ENCODE assay signal across 19 cellular contexts in genomic region chrX:53437211-53437610, GRCh38. TPM values are rescaled to one million over a fixed set of nuclear protein-coding genes. Genes with fewer than 3 reads are reported as not detected.
A peak's percentile ranks its signal among the peaks of the same experiment; 100 is the strongest.
DNase-seq lines count a peak whose midpoint lies in the region; ATAC-seq, FAIRE-seq and TF ChIP-seq lines count a peak whose summit lies in the region.
"Had no signal": no experiment of that assay in that cellular context is flagged by ENCODE, and none has a peak within 500 bp of the region (broad histone marks: within the 10 kb centered on the region; RNA-seq: fewer than 3 reads in every experiment).

No MANE protein-coding gene starts in this region.

- BruUV-seq in GM12878 (replicated peaks; lab: Mats Ljungman, UMichigan) = no TSS peak

- TF ChIP-seq RAD21 in GM12878 (IDR thresholded peaks at IDR 0.05; ENCODE audit: insufficient read depth, low read depth, low read length) = no peak

- H3K27ac ChIP-seq in OCI-LY3 (ENCODE audit: low read length) (no peak overlapping the region), GM12878 (ENCODE audit: control insufficient read depth, insufficient read depth) (no peak overlapping the region)
- H3K27ac ChIP-seq: 22Rv1, A549, C4-2B, GM23248 had no signal

- H3K4me2 ChIP-seq in OCI-LY3 (ENCODE audit: low read length) (peak overlapping the region; percentile 41), GM12878 (ENCODE audit: control insufficient read depth, insufficient read depth) (no peak overlapping the region)
- H3K4me2 ChIP-seq: A549 had no signal

- 2% methylated on average over 2 of the region's 2 CpGs for WGBS in GM12878 (ENCODE audit: insufficient coverage, insufficient replicate concordance, low lambda C conversion rate, missing lambda C conversion rate)

- peaks cover 4% of the 10 kb centered on the region for H3K36me3 Mint-ChIP-seq in activated CD8-positive, alpha-beta T cell treated with anti-CD3 and anti-CD28 coated beads for 36 hours (ENCODE audit: low read depth)
- peaks cover 2% of the 10 kb centered on the region for H3K36me3 Mint-ChIP-seq in activated CD8-positive, alpha-beta T cell treated with anti-CD3 and anti-CD28 coated beads, Interleukin-2, amount 10 ng/mL, durations not matched to agents 7 days and 5 days (ENCODE audit: low read depth)
- H3K36me3 Mint-ChIP-seq in T-helper 17 cell (ENCODE audit: low read depth) = no peaks in the 10 kb centered on the region

- H4K20me1 ChIP-seq in OCI-LY3 (ENCODE audit: insufficient read depth, low read length) = no peaks in the 10 kb centered on the region
- H4K20me1 ChIP-seq in GM12878 (ENCODE audit: control insufficient read depth, insufficient read depth) = no peaks in the 10 kb centered on the region

- H3K79me2 ChIP-seq in OCI-LY3 (ENCODE audit: low read length) (peaks cover 11% of the 10 kb centered on the region), GM12878 (ENCODE audit: control insufficient read depth, insufficient read depth, low read length) (peaks cover 9% of the 10 kb centered on the region)

- H3K36me3 ChIP-seq in OCI-LY3 (replicated peaks; ENCODE audit: low read depth, low read length) (peaks cover 1% of the 10 kb centered on the region), GM12878 (ENCODE audit: control insufficient read depth in 2 of 2, insufficient read depth in 2 of 2, low read length in 1 of 2) (no peaks in the 10 kb centered on the region), mucosa of descending colon (ENCODE audit: low read depth) (no peaks in the 10 kb centered on the region)

- intact Hi-C loops in activated CD8-positive, alpha-beta T cell treated with anti-CD3 and anti-CD28 coated beads for 36 hours (cut with micrococcal nuclease) = no loop called here
- intact Hi-C loops in GM12878 (cut with micrococcal nuclease; ENCODE audit: unreplicated experiment) = loop anchor here (2.0 kb wide), 1 partner anchor 124 kb away; no protein-coding TSS in a partner anchor
- intact Hi-C loops in mucosa of descending colon (cut with DNase I, micrococcal nuclease) = no loop called here

- no peak overlapping the region for H3K4me3 Mint-ChIP-seq in activated CD8-positive, alpha-beta T cell treated with anti-CD3 and anti-CD28 coated beads for 36 hours
- no peak overlapping the region for H3K4me3 Mint-ChIP-seq in activated CD8-positive, alpha-beta T cell treated with anti-CD3 and anti-CD28 coated beads, Interleukin-2, amount 10 ng/mL, durations not matched to agents 7 days and 5 days
- H3K4me3 Mint-ChIP-seq in T-helper 17 cell = no peak overlapping the region
- H3K4me3 Mint-ChIP-seq: CD4-positive, alpha-beta T cell had no signal

- peaks cover 3% of the 10 kb centered on the region for H3K27me3 Mint-ChIP-seq in activated CD8-positive, alpha-beta T cell treated with anti-CD3 and anti-CD28 coated beads for 36 hours
- H3K27me3 Mint-ChIP-seq in activated CD8-positive, alpha-beta T cell treated with anti-CD3 and anti-CD28 coated beads, Interleukin-2, amount 10 ng/mL, durations not matched to agents 7 days and 5 days (ENCODE audit: low read depth) = peaks cover 2% of the 10 kb centered on the region
- H3K27me3 Mint-ChIP-seq in T-helper 17 cell = peaks cover 5% of the 10 kb centered on the region

- no peak for FAIRE-seq in GM12878 (lab: Jason Lieb, UNC)
- FAIRE-seq: A549, D721Med, G401.6 had no signal

- no peak overlapping the region for H3K9ac ChIP-seq in OCI-LY3 (ENCODE audit: low read length)
- no peak overlapping the region for H3K9ac ChIP-seq in GM12878 (ENCODE audit: control insufficient read depth, insufficient read depth, low read length)
- H3K9ac ChIP-seq: GM23248 had no signal

- no peak for TF ChIP-seq CTCF in activated CD8-positive, alpha-beta T cell treated with anti-CD3 and anti-CD28 coated beads for 36 hours (IDR thresholded peaks at IDR 0.05)
- no peak for TF ChIP-seq CTCF in GM12875 (IDR thresholded peaks at IDR 0.05; ENCODE audit: borderline replicate concordance, insufficient read depth, low read depth, low read length)
- TF ChIP-seq CTCF in OCI-LY3 (IDR thresholded peaks at IDR 0.05; ENCODE audit: low read depth, low read length) = no peak
- no peak for TF ChIP-seq CTCF in GM12878 (IDR thresholded peaks at IDR 0.05 in 2 of 3, conservative IDR thresholded peaks at IDR 0.05 in 1 of 3; ENCODE audit: control insufficient read depth in 2 of 3, extremely low read depth in 1 of 3, insufficient read depth in 1 of 3, low read depth in 3 of 3, low read length in 3 of 3)
- TF ChIP-seq CTCF in mucosa of descending colon (IDR thresholded peaks at IDR 0.05) = no peak

- RAD21 ChIA-PET in GM12878 (lab: Charles Lee; ENCODE audit: unreplicated experiment) = interaction anchor here (2.6 to 3.3 kb wide), 4 partner anchors 14 to 127 kb away, joined by 8 to 21 read pairs (median 11); partner anchors contain the start of genes RIBC1 and SMC1A

- H2AFZ ChIP-seq in OCI-LY3 (ENCODE audit: low read depth, low read length) (no peak overlapping the region), GM12878 (ENCODE audit: control insufficient read depth, low read depth, low read length) (no peak overlapping the region)
- H2AFZ ChIP-seq: GM23248 had no signal

- peak overlapping the region; percentile 38 for H3K27ac Mint-ChIP-seq in activated CD8-positive, alpha-beta T cell treated with anti-CD3 and anti-CD28 coated beads for 36 hours
- no peak overlapping the region for H3K27ac Mint-ChIP-seq in activated CD8-positive, alpha-beta T cell treated with anti-CD3 and anti-CD28 coated beads, Interleukin-2, amount 10 ng/mL, durations not matched to agents 7 days and 5 days
- H3K27ac Mint-ChIP-seq in T-helper 17 cell = no peak overlapping the region
- H3K27ac Mint-ChIP-seq: CD4-positive, alpha-beta T cell had no signal

- peak overlapping the region; percentile 16 for H3K4me3 ChIP-seq in GM12875 (ENCODE audit: low read depth, low read length)
- H3K4me3 ChIP-seq in OCI-LY3 (ENCODE audit: low read length) = no peak overlapping the region; the same call in 1 of the 2 replicates
- no peak overlapping the region for H3K4me3 ChIP-seq in GM12878
- H3K4me3 ChIP-seq in mucosa of descending colon = no peak overlapping the region
- H3K4me3 ChIP-seq: A549, GM23248, HAP-1 had no signal

- no peak for DNase-seq in activated CD8-positive, alpha-beta T cell treated with anti-CD3 and anti-CD28 coated beads for 36 hours
- no peak for DNase-seq in activated CD8-positive, alpha-beta T cell treated with anti-CD3 and anti-CD28 coated beads, Interleukin-2, amount 10 ng/mL, durations not matched to agents 7 days and 5 days
- DNase-seq in GM12878 (ENCODE audit: low read depth, low spot score) (no peak), mucosa of descending colon (no peak), T-helper 17 cell (no peak), cerebellar nuclear complex (lab: John Stamatoyannopoulos, UW) (no peak)
- DNase-seq: AML-193; Caco-2; CD4-positive, alpha-beta T cell; GM23248 had no signal

- POLR2A ChIA-PET in activated CD8-positive, alpha-beta T cell treated with anti-CD3 and anti-CD28 coated beads for 36 hours (lab: Charles Lee) = interaction anchor here (1.0 kb wide), 1 partner anchor 15 kb away, joined by 4 read pairs; no protein-coding TSS in a partner anchor
- POLR2A ChIA-PET in activated CD8-positive, alpha-beta T cell treated with anti-CD3 and anti-CD28 coated beads, Interleukin-2, amount 10 ng/mL, durations not matched to agents 7 days and 5 days (lab: Charles Lee) = interaction anchor here (2.0 kb wide), 1 partner anchor 15 kb away, joined by 14 read pairs; the partner anchor contains the start of genes RIBC1 and SMC1A
- POLR2A ChIA-PET in GM12878 (lab: Charles Lee) = interaction anchor here (1.0 kb wide), 1 partner anchor 15 kb away, joined by 4 read pairs; the partner anchor contains the start of gene SMC1A

- CTCF ChIA-PET in activated CD8-positive, alpha-beta T cell treated with anti-CD3 and anti-CD28 coated beads for 36 hours (lab: Charles Lee) = interaction anchor here (0.7 to 3.4 kb wide), 8 partner anchors 9 to 198 kb away, joined by 3 to 27 read pairs (median 3); partner anchors contain the start of genes RIBC1 and SMC1A
- CTCF ChIA-PET in activated CD8-positive, alpha-beta T cell treated with anti-CD3 and anti-CD28 coated beads, Interleukin-2, amount 10 ng/mL, durations not matched to agents 7 days and 5 days (lab: Charles Lee) = interaction anchor here (1.7 to 5.2 kb wide), 6 partner anchors 9 to 153 kb away, joined by 5 to 37 read pairs (median 11); partner anchors contain the start of genes RIBC1 and SMC1A
- CTCF ChIA-PET in GM12878 (lab: Yijun Ruan, JAX) = interaction anchor here (0.7 to 6.6 kb wide), 8 partner anchors 9 to 154 kb away, joined by 3 to 122 read pairs (median 10); partner anchors contain the start of genes RIBC1 and SMC1A

- H3K9me3 ChIP-seq in OCI-LY3 (ENCODE audit: insufficient read depth, low read length) = no peaks in the 10 kb centered on the region
- no peaks in the 10 kb centered on the region for H3K9me3 ChIP-seq in GM12878 (replicated peaks; ENCODE audit: control insufficient read depth, insufficient read depth, low read length)
- H3K9me3 ChIP-seq in mucosa of descending colon = no peaks in the 10 kb centered on the region
- no peaks in the 10 kb centered on the region for H3K9me3 ChIP-seq in T-helper 17 cell (ENCODE audit: control insufficient read depth, low read length, poor library complexity, severe bottlenecking)
- H3K9me3 ChIP-seq: A549, Caco-2, HAP-1 had no signal

- H3K4me1 Mint-ChIP-seq in activated CD8-positive, alpha-beta T cell treated with anti-CD3 and anti-CD28 coated beads for 36 hours (ENCODE audit: low read depth) = peaks cover 38% of the 10 kb centered on the region
- peaks cover 57% of the 10 kb centered on the region for H3K4me1 Mint-ChIP-seq in activated CD8-positive, alpha-beta T cell treated with anti-CD3 and anti-CD28 coated beads, Interleukin-2, amount 10 ng/mL, durations not matched to agents 7 days and 5 days (ENCODE audit: low read depth)
- H3K4me1 Mint-ChIP-seq in T-helper 17 cell = peaks cover 8% of the 10 kb centered on the region

- H3K27me3 ChIP-seq in OCI-LY3 (ENCODE audit: low read depth, low read length) (no peaks in the 10 kb centered on the region), GM12878 (replicated peaks in 1 of 2; ENCODE audit: control insufficient read depth in 2 of 2, insufficient read depth in 2 of 2, low read length in 1 of 2) (peaks cover 0 to 3% of the 10 kb centered on the region in 2 experiments; a peak in 1 of 4 replicates)

- in situ Hi-C loops in GM12878 (cut with MboI) = no loop called here

- ATAC-seq in activated CD8-positive, alpha-beta T cell treated with anti-CD3 and anti-CD28 coated beads for 36 hours = no peak
- ATAC-seq in activated CD8-positive, alpha-beta T cell treated with anti-CD3 and anti-CD28 coated beads, Interleukin-2, amount 10 ng/mL, durations not matched to agents 7 days and 5 days = no peak
- ATAC-seq in GM12878 (no peak), mucosa of descending colon (no peak), T-helper 17 cell (no peak)
- ATAC-seq: A549 had no signal

- TF ChIP-seq EP300 in GM12878 (IDR thresholded peaks at IDR 0.05; ENCODE audit: borderline replicate concordance in 1 of 2, control insufficient read depth in 1 of 2, low read depth in 2 of 2, low read length in 2 of 2) = no peak

- no peaks in the 10 kb centered on the region for H3K9me3 Mint-ChIP-seq in activated CD8-positive, alpha-beta T cell treated with anti-CD3 and anti-CD28 coated beads for 36 hours
- H3K9me3 Mint-ChIP-seq in activated CD8-positive, alpha-beta T cell treated with anti-CD3 and anti-CD28 coated beads, Interleukin-2, amount 10 ng/mL, durations not matched to agents 7 days and 5 days (ENCODE audit: insufficient read depth) = no peaks in the 10 kb centered on the region
- H3K9me3 Mint-ChIP-seq: CD4-positive, alpha-beta T cell had no signal

- H3K4me1 ChIP-seq in OCI-LY3 (ENCODE audit: low read length) (peaks cover 30% of the 10 kb centered on the region), GM12878 (ENCODE audit: control insufficient read depth, insufficient read depth, low read length) (peaks cover 7% of the 10 kb centered on the region), mucosa of descending colon (ENCODE audit: low read depth) (no peaks in the 10 kb centered on the region)

- no peak for TF ChIP-seq POLR2A in GM12878 (IDR thresholded peaks at IDR 0.05; ENCODE audit: low read depth, low read length)

- SMC1A ChIA-PET in GM12878 (lab: Charles Lee; ENCODE audit: uncharacterized antibody, unreplicated experiment) = interaction anchor here (1.3 to 3.6 kb wide), 4 partner anchors 20 to 153 kb away, joined by 3 to 22 read pairs (median 4); no protein-coding TSS in a partner anchor

RNA-seq across cellular contexts. Expression of gene HSD17B10, which starts 3.0 kb away (rescaled TPM):
- total RNA-seq in activated CD8-positive, alpha-beta T cell treated with anti-CD3 and anti-CD28 coated beads for 36 hours = 10 to 100 TPM; 94.3 to 97.6 TPM
- 100 to 1,000 TPM; 106 to 113 TPM for total RNA-seq in activated CD8-positive, alpha-beta T cell treated with anti-CD3 and anti-CD28 coated beads, Interleukin-2, amount 10 ng/mL, durations not matched to agents 7 days and 5 days
- total RNA-seq in GM12878 (2013; cell fraction: nucleolus; rRNA removed) = 7.5 and 8.4 TPM in 2 replicates
- total RNA-seq in GM12878 (2014; rRNA removed) = 192 and 195 TPM in 2 replicates
- 133 and 144 TPM in 2 replicates for total RNA-seq in GM12878 (2014; rRNA removed; fragmentation: Illumina TruSeq; extraction: Trizol)
- total RNA-seq in GM12878 (2021) = 165 and 179 TPM in 2 replicates
- 81.8 TPM for polyA plus RNA-seq in GM12878 (2011; ENCODE audit: low read depth)
- polyA plus RNA-seq in GM12878 (2011; rRNA removed) = 136 and 243 TPM in 2 replicates
- polyA plus RNA-seq in GM12878 (2011; cell fraction: cytosol; rRNA removed) = 366 and 386 TPM in 2 replicates
- polyA plus RNA-seq in GM12878 (2011; cell fraction: nucleus; rRNA removed) = 151 and 174 TPM in 2 replicates
- polyA plus RNA-seq in GM12878 (2012) = 87.0 and 106 TPM in 2 replicates
- polyA plus RNA-seq in GM12878 (2014; fragmentation: Illumina TruSeq; extraction: Trizol) = 134 and 174 TPM in 2 replicates
- polyA plus RNA-seq in GM12878 (2014; fragmentation: Nextera tagmentation; extraction: Ambion mirVana) = 100 to 1,000 TPM in 1 of 2 experiments, 10 to 100 TPM in 1; 43.7 to 114 TPM
- polyA plus RNA-seq in GM12878 (2014; rRNA removed) = 200 and 205 TPM in 2 replicates
- polyA plus RNA-seq in GM12878 (2016; fragmentation: Nextera tagmentation; extraction: Ambion mirVana) = 100 to 1,000 TPM; 281 to 313 TPM
- polyA minus RNA-seq in GM12878 (2011; rRNA and poly(A)+ RNA removed) = 203 and 257 TPM in 2 replicates
- 44.2 and 60.0 TPM in 2 replicates for polyA minus RNA-seq in GM12878 (2011; cell fraction: cytosol; rRNA and poly(A)+ RNA removed)
- 14.9 and 26.0 TPM in 2 replicates for polyA minus RNA-seq in GM12878 (2011; cell fraction: nucleus; rRNA and poly(A)+ RNA removed)
- total RNA-seq in mucosa of descending colon = 10 to 100 TPM; 53.4 to 75.8 (median 60.3) TPM
- total RNA-seq in T-helper 17 cell = 10 to 100 TPM; 41.0 to 43.4 TPM

RNA-seq across cellular contexts. Expression of gene RIBC1, which starts 14.5 kb away (rescaled TPM):
- total RNA-seq in activated CD8-positive, alpha-beta T cell treated with anti-CD3 and anti-CD28 coated beads for 36 hours = under 1 TPM; 0.63 to 0.72 TPM
- total RNA-seq in activated CD8-positive, alpha-beta T cell treated with anti-CD3 and anti-CD28 coated beads, Interleukin-2, amount 10 ng/mL, durations not matched to agents 7 days and 5 days = 1 to 10 TPM in 1 of 2 experiments, under 1 TPM in 1; 0.91 to 1.1 TPM
- total RNA-seq in GM12878 (2013; cell fraction: nucleolus; rRNA removed) = 0.81 and 1.5 TPM in 2 replicates
- total RNA-seq in GM12878 (2014; rRNA removed) = 0.33 and 0.56 TPM in 2 replicates
- total RNA-seq in GM12878 (2014; rRNA removed; fragmentation: Illumina TruSeq; extraction: Trizol) = 0.32 and 0.40 TPM in 2 replicates
- total RNA-seq in GM12878 (2021) = 0.43 and 0.49 TPM in 2 replicates
- polyA plus RNA-seq in GM12878 (2011; ENCODE audit: low read depth) = 0.52 TPM
- 0.30 and 0.50 TPM in 2 replicates for polyA plus RNA-seq in GM12878 (2011; rRNA removed)
- polyA plus RNA-seq in GM12878 (2011; cell fraction: cytosol; rRNA removed) = 0.46 and 0.47 TPM in 2 replicates
- polyA plus RNA-seq in GM12878 (2011; cell fraction: nucleus; rRNA removed) = 1.0 and 1.2 TPM in 2 replicates
- 0.65 and 0.79 TPM in 2 replicates for polyA plus RNA-seq in GM12878 (2012)
- polyA plus RNA-seq in GM12878 (2014; fragmentation: Illumina TruSeq; extraction: Trizol) = 0.21 and 0.73 TPM in 2 replicates
- under 1 TPM; 0.22 to 0.61 TPM for polyA plus RNA-seq in GM12878 (2014; fragmentation: Nextera tagmentation; extraction: Ambion mirVana)
- 0.36 and 0.94 TPM in 2 replicates for polyA plus RNA-seq in GM12878 (2014; rRNA removed)
- polyA plus RNA-seq in GM12878 (2016; fragmentation: Nextera tagmentation; extraction: Ambion mirVana) = 1 to 10 TPM in 1 of 2 experiments, under 1 TPM in 1; 0.51 to 1.0 TPM
- polyA minus RNA-seq in GM12878 (2011; rRNA and poly(A)+ RNA removed) = 0.26 and 0.37 TPM in 2 replicates
- not detected in 2 replicates for polyA minus RNA-seq in GM12878 (2011; cell fraction: cytosol; rRNA and poly(A)+ RNA removed)
- 0.19 and 0.24 TPM in 2 replicates for polyA minus RNA-seq in GM12878 (2011; cell fraction: nucleus; rRNA and poly(A)+ RNA removed)
- total RNA-seq in mucosa of descending colon = under 1 TPM; 0.43 to 0.94 (median 0.76) TPM
- total RNA-seq in T-helper 17 cell = 1 to 10 TPM; 1.5 to 1.6 TPM
- polyA plus RNA-seq: BJ had no signal

RNA-seq across cellular contexts. Expression of gene SMC1A, which starts 14.8 kb away (rescaled TPM):
- total RNA-seq in activated CD8-positive, alpha-beta T cell treated with anti-CD3 and anti-CD28 coated beads for 36 hours = 100 to 1,000 TPM; 151 to 154 TPM
- total RNA-seq in activated CD8-positive, alpha-beta T cell treated with anti-CD3 and anti-CD28 coated beads, Interleukin-2, amount 10 ng/mL, durations not matched to agents 7 days and 5 days = 100 to 1,000 TPM; 151 to 155 TPM
- total RNA-seq in GM12878 (2013; cell fraction: nucleolus; rRNA removed) = 66.8 and 75.7 TPM in 2 replicates
- total RNA-seq in GM12878 (2014; rRNA removed) (50.2 and 59.1 TPM in 2 replicates), GM12878 (2014; rRNA removed; fragmentation: Illumina TruSeq; extraction: Trizol) (63.1 and 69.4 TPM in 2 replicates), GM12878 (2021) (127 and 141 TPM in 2 replicates), mucosa of descending colon (10 to 100 TPM; 48.2 to 75.0 (median 72.8) TPM), T-helper 17 cell (10 to 100 TPM; 43.4 to 47.6 TPM)
- polyA plus RNA-seq in GM12878 (2011; ENCODE audit: low read depth) = 48.8 TPM
- polyA plus RNA-seq in GM12878 (2011; rRNA removed) (63.0 and 81.2 TPM in 2 replicates), GM12878 (2014; fragmentation: Illumina TruSeq; extraction: Trizol) (128 and 134 TPM in 2 replicates), GM12878 (2014; fragmentation: Nextera tagmentation; extraction: Ambion mirVana) (10 to 100 TPM; 25.6 to 29.6 TPM), GM12878 (2014; rRNA removed) (74.8 and 82.0 TPM in 2 replicates), GM12878 (2016; fragmentation: Nextera tagmentation; extraction: Ambion mirVana) (100 to 1,000 TPM; 157 to 158 TPM)
- polyA plus RNA-seq in GM12878 (2011; cell fraction: cytosol; rRNA removed) = 77.9 and 89.0 TPM in 2 replicates
- polyA plus RNA-seq in GM12878 (2011; cell fraction: nucleus; rRNA removed) = 81.0 and 119 TPM in 2 replicates
- 43.8 and 48.0 TPM in 2 replicates for polyA plus RNA-seq in GM12878 (2012)
- 111 and 138 TPM in 2 replicates for polyA minus RNA-seq in GM12878 (2011; rRNA and poly(A)+ RNA removed)
- 65.5 and 88.6 TPM in 2 replicates for polyA minus RNA-seq in GM12878 (2011; cell fraction: cytosol; rRNA and poly(A)+ RNA removed)
- polyA minus RNA-seq in GM12878 (2011; cell fraction: nucleus; rRNA and poly(A)+ RNA removed) = 34.7 and 73.5 TPM in 2 replicates
